Comparison of ENCODE assay signal across 8 cellular contexts in the genomic region with DNA sequence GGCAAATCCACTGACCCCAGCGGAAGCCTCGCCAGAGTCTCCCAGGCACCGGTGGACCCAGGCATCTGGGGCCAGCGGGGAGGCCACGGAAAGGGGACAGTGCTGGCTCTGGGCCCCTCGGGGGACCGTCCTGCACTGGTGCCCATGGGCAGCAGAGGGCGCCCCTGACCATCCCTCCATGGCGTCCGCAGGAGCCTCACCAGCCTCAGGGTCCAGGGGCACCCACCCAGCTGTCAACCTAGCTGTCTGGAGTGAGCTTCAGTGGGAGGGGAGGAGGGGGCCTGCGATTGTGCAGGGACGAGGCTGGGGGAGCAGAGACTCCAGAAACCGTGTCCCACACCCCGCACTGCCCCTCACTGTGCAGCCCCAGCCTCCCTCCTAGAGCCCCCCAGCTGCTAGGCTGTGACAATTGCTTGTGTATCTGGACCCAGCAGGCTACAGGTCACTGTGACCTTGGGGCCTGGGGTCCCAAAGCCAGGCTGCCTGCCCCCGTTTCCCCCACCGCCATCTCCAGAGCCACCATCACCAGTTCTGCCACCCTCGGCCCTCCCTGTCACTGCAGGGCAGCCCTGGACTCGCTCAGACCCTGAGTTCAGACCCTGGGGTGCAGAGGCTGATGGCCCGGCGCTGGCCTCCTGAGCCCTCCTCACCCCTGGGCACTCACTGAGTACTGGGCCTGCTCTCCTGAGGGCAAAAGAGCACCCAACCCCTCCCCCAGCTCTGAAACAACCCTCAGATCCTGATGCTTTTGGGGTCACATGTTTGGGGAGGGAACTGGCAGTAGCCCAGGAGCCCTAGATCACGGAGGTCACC. TPM values are rescaled to one million over a fixed set of nuclear protein-coding genes. Genes with fewer than 3 reads are reported as not detected.
DNase-seq lines count a peak whose midpoint lies in the region; ATAC-seq, FAIRE-seq and TF ChIP-seq lines count a peak whose summit lies in the region.

No MANE protein-coding gene starts in this region.

- H3K27me3 Mint-ChIP-seq in activated CD4-positive, alpha-beta memory T cell treated with anti-CD3 and anti-CD28 coated beads, Interleukin-2, amount 10 ng/mL, durations not matched to agents 7 days and 5 days = peaks cover 22% of the 10 kb centered on the region

- H3K27ac ChIP-seq in DND-41 (ENCODE audit: low read length) = no peak overlapping the region
- H3K27ac ChIP-seq in neural cell (ENCODE audit: low read length) = no peak overlapping the region

- no peak overlapping the region for H3K4me2 ChIP-seq in DND-41 (ENCODE audit: insufficient read depth, low read length)
- H3K4me2 ChIP-seq in neural cell (ENCODE audit: low read length) = no peak overlapping the region

- no peaks in the 10 kb centered on the region for H3K36me3 ChIP-seq in DND-41 (ENCODE audit: insufficient read depth, low read length)
- no peaks in the 10 kb centered on the region for H3K36me3 ChIP-seq in neural cell (ENCODE audit: insufficient read depth, low read length)

- no peak for TF ChIP-seq EP300 in neural cell (conservative IDR thresholded peaks at IDR 0.05; ENCODE audit: poor library complexity, severe bottlenecking)

- H3K4me1 Mint-ChIP-seq in activated CD4-positive, alpha-beta memory T cell treated with anti-CD3 and anti-CD28 coated beads, Interleukin-2, amount 10 ng/mL, durations not matched to agents 7 days and 5 days = peaks cover 8% of the 10 kb centered on the region

- no peak for FAIRE-seq in urothelium cell line (lab: Jason Lieb, UNC)

- H4K20me1 ChIP-seq in DND-41 (ENCODE audit: insufficient read depth, low read length) (no peaks in the 10 kb centered on the region), neural cell (ENCODE audit: insufficient read depth) (no peaks in the 10 kb centered on the region)

- DNase-seq in DND-41 (peak; percentile 60), Kasumi-1 (lab: John Stamatoyannopoulos, UW) (peak; percentile 12 to 18), urothelium cell line (ENCODE audit: low spot score) (peak; percentile 72)
- DNase-seq in activated CD4-positive, alpha-beta memory T cell treated with anti-CD3 and anti-CD28 coated beads, Interleukin-2, amount 10 ng/mL, durations not matched to agents 7 days and 5 days = peak; percentile 45
- DNase-seq in NK-92 treated with Interleukin-12 subunit alpha and Interleukin-12 subunit beta, amount 100 ng/mL, for 24 hours (lab: John Stamatoyannopoulos, UW) = no peak

- ATAC-seq in DND-41 (ENCODE audit: insufficient read depth, low read depth) (peak; percentile 65), esophagus mucosa (peak; percentile 58), HG02840 (IDR thresholded peaks at IDR 0.05; ENCODE audit: low FRiP score, unreplicated experiment) (no peak)

- POLR2A ChIA-PET in activated CD4-positive, alpha-beta memory T cell treated with anti-CD3 and anti-CD28 coated beads, Interleukin-2, amount 10 ng/mL, durations not matched to agents 7 days and 5 days (lab: Charles Lee) = interaction anchor here (1.9 kb wide), 1 partner anchor 487 kb away, joined by 4 read pairs; no protein-coding TSS in a partner anchor

- no peaks in the 10 kb centered on the region for H3K36me3 Mint-ChIP-seq in activated CD4-positive, alpha-beta memory T cell treated with anti-CD3 and anti-CD28 coated beads, Interleukin-2, amount 10 ng/mL, durations not matched to agents 7 days and 5 days (ENCODE audit: low read depth)

- H3K4me1 ChIP-seq in DND-41 (ENCODE audit: insufficient read depth, low read length) = peaks cover 22% of the 10 kb centered on the region

- H3K27me3 ChIP-seq in DND-41 (ENCODE audit: insufficient read depth, low read length, poor library complexity) (no peaks in the 10 kb centered on the region), neural cell (ENCODE audit: insufficient read depth, low read depth, low read length) (peaks cover 36% of the 10 kb centered on the region)

- no peak overlapping the region for H3K4me3 Mint-ChIP-seq in activated CD4-positive, alpha-beta memory T cell treated with anti-CD3 and anti-CD28 coated beads, Interleukin-2, amount 10 ng/mL, durations not matched to agents 7 days and 5 days

- H2AFZ ChIP-seq in DND-41 (ENCODE audit: low read depth, low read length) = 0 out of 2 replicates have a peak overlapping the region, but pooled peaks have one; percentile 42
- H2AFZ ChIP-seq in neural cell (ENCODE audit: low read depth, low read length) = no peak overlapping the region

- no peak overlapping the region for H3K27ac Mint-ChIP-seq in activated CD4-positive, alpha-beta memory T cell treated with anti-CD3 and anti-CD28 coated beads, Interleukin-2, amount 10 ng/mL, durations not matched to agents 7 days and 5 days

- H3F3A ChIP-seq in neural cell (ENCODE audit: insufficient read depth, low read length, poor library complexity, severe bottlenecking) = no peaks in the 10 kb centered on the region

- H3K9me2 ChIP-seq in neural cell (ENCODE audit: insufficient read depth, low read length) = no peaks in the 10 kb centered on the region

- H3K9me3 ChIP-seq in DND-41 (ENCODE audit: insufficient read depth, low read length, severe bottlenecking) = no peaks in the 10 kb centered on the region
- H3K9me3 ChIP-seq in neural cell (ENCODE audit: low read length) = no peaks in the 10 kb centered on the region

- CTCF ChIA-PET in activated CD4-positive, alpha-beta memory T cell treated with anti-CD3 and anti-CD28 coated beads, Interleukin-2, amount 10 ng/mL, durations not matched to agents 7 days and 5 days (lab: Charles Lee) = interaction anchor here (0.6 to 1.6 kb wide), 3 partner anchors 8 to 398 kb away, joined by 3 to 4 read pairs (median 3); no protein-coding TSS in a partner anchor

- TF ChIP-seq CTCF in DND-41 (IDR thresholded peaks at IDR 0.05; ENCODE audit: borderline replicate concordance, extremely low read depth, low read length, poor library complexity, severe bottlenecking) = peak; percentile 91
- peak; percentile 59 for TF ChIP-seq CTCF in neural cell (IDR thresholded peaks at IDR 0.05; ENCODE audit: poor library complexity, severe bottlenecking)

- TF ChIP-seq RAD21 in neural cell (conservative IDR thresholded peaks at IDR 0.05) = peak; percentile 56

- no peaks in the 10 kb centered on the region for H3K9me3 Mint-ChIP-seq in activated CD4-positive, alpha-beta memory T cell treated with anti-CD3 and anti-CD28 coated beads, Interleukin-2, amount 10 ng/mL, durations not matched to agents 7 days and 5 days

- H3K4me3 ChIP-seq in DND-41 (ENCODE audit: low read depth in 1 of 2, low read length in 2 of 2) (no peak overlapping the region), neural cell (ENCODE audit: low read length) (no peak overlapping the region)

- no peak overlapping the region for H3K9ac ChIP-seq in DND-41 (ENCODE audit: low read depth, low read length)
- no peak overlapping the region for H3K9ac ChIP-seq in neural cell (ENCODE audit: low read length)

- H3K79me2 ChIP-seq in DND-41 (ENCODE audit: insufficient read depth, low read length) (no peaks in the 10 kb centered on the region), neural cell (replicated peaks; ENCODE audit: insufficient read depth, low read length) (no peaks in the 10 kb centered on the region)

TF ChIP-seq in neural cell, 6 proteins besides CTCF, POLR2A, EP300 and RAD21:
- TF ChIP-seq EZH2 (IDR thresholded peaks at IDR 0.05; ENCODE audit: borderline replicate concordance, insufficient read depth, low read length, poor library complexity, severe bottlenecking) (no peak), SMC3 (conservative IDR thresholded peaks at IDR 0.05; ENCODE audit: poor library complexity) (peak; percentile 45), TAF1 (IDR thresholded peaks at IDR 0.05; ENCODE audit: low read depth) (no peak), POLR2AphosphoS5 (IDR thresholded peaks at IDR 0.05) (no peak), MXI1 (conservative IDR thresholded peaks at IDR 0.05; ENCODE audit: poor library complexity, severe bottlenecking) (no peak), REST (IDR thresholded peaks at IDR 0.05; ENCODE audit: borderline replicate concordance) (no peak)
TF ChIP-seq in neural cell: peak in this region for 1.

RNA-seq across cellular contexts. Expression of gene COL6A1, which starts 10.7 kb away (rescaled TPM):
- under 1 TPM; 0.08 to 0.33 TPM for total RNA-seq in activated CD4-positive, alpha-beta memory T cell treated with anti-CD3 and anti-CD28 coated beads, Interleukin-2, amount 10 ng/mL, durations not matched to agents 7 days and 5 days
- total RNA-seq in esophagus mucosa = 17.8 TPM
- polyA plus RNA-seq in neural cell = 29.4 and 49.0 TPM in 2 replicates
- polyA minus RNA-seq in neural cell = 24.0 and 27.0 TPM in 2 replicates

Comparison
In these comparisons a context has a peak if more than half of its experiments do, and no peak if none do; other contexts are left out.
1. RNA of gene COL6A1, which starts 10.7 kb away (total RNA-seq): 17.8 TPM in esophagus mucosa (single experiment); 0.08 to 0.33 TPM in activated CD4-positive, alpha-beta memory T cell treated with anti-CD3 and anti-CD28 coated beads, Interleukin-2, amount 10 ng/mL, durations not matched to agents 7 days and 5 days; every median in the first group is over 10 times any median in the second.